ENCODE assay signal across 19 cellular contexts in the genomic region with DNA sequence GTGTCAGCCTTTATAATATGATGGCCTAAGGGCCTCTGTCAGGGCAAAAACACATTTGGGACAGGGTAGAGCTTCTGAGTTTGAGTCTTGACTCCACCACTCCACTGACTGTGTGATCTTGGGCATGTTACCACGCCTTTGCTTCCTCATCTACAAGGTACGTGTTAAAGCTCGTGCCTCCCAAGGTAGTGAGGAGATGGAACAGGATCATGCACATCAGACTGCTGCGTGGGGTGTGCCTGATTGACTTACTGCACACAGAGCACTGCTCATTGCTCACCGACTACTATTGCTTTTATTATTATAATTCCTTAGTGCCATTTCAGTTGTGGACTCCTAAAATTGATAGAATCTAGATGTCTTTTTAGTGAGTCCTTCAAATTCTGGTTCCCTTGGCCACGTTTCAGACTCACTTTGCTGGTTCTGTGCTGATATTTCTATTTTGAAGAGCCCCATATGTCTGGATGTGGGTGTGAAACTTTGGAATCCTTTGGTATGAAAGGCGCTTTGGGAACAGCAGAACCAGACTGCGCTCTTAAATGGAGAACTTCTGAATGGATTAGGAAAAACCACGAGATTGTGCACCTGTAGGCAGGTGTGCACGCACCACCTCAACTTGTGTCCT. TPM values are rescaled to one million over a fixed set of nuclear protein-coding genes. Genes with fewer than 3 reads are reported as not detected.
DNase-seq lines count a peak whose midpoint lies in the region; ATAC-seq, FAIRE-seq and TF ChIP-seq lines count a peak whose summit lies in the region.
"Had no signal": no experiment of that assay in that cellular context is flagged by ENCODE, and none has a peak within 500 bp of the region (broad histone marks: within the 10 kb centered on the region; RNA-seq: fewer than 3 reads in every experiment).

No MANE protein-coding gene starts in this region.

- no peak for ATAC-seq in RWPE2 (ENCODE audit: low read depth)
- no peak for ATAC-seq in upper lobe of right lung
- ATAC-seq in GM19455 (IDR thresholded peaks at IDR 0.05; ENCODE audit: unreplicated experiment) = no peak
- ATAC-seq: CD8-positive, alpha-beta T cell had no signal

- DNase-seq in RWPE2 (ENCODE audit: low spot score) (peak; percentile 18), epithelial cell of esophagus (ENCODE audit: low read depth) (peak; percentile 27), kidney (peak; percentile 22), upper lobe of right lung (peak; percentile 39), DMS79 (lab: John Stamatoyannopoulos, UW) (no peak), 8988T (no peak), BE2C (no peak)
- DNase-seq: CD8-positive, alpha-beta T cell; COR-L47; DMS153; DND-41; GDM1; GM23248; H7; IMR-90 had no signal

- TF ChIP-seq CTCF in RWPE2 (IDR thresholded peaks at IDR 0.05; ENCODE audit: poor library complexity, severe bottlenecking) = no peak
- no peak for TF ChIP-seq CTCF in epithelial cell of esophagus (IDR thresholded peaks at IDR 0.05; ENCODE audit: insufficient read depth, low read depth, low read length, missing control alignments)
- no peak for TF ChIP-seq CTCF in kidney (IDR thresholded peaks at IDR 0.05; ENCODE audit: borderline replicate concordance, extremely low read depth, insufficient read depth)
- no peak for TF ChIP-seq CTCF in upper lobe of right lung (IDR thresholded peaks at IDR 0.05)
- TF ChIP-seq CTCF in BE2C (IDR thresholded peaks at IDR 0.05; ENCODE audit: low read depth, low read length) = no peak

- peaks cover 30% of the 10 kb centered on the region for H3K36me3 ChIP-seq in RWPE2 (ENCODE audit: low read depth)
- H3K36me3 ChIP-seq in kidney (ENCODE audit: control insufficient read depth in 1 of 2, insufficient read depth in 2 of 2, low read length in 2 of 2) = peaks cover 17 to 25% of the 10 kb centered on the region in 2 donors
- H3K36me3 ChIP-seq in upper lobe of right lung = peaks cover 39% of the 10 kb centered on the region
- peaks cover 2% of the 10 kb centered on the region; the same call in 1 of the 2 replicates for H3K36me3 ChIP-seq in BE2C

- no peak for FAIRE-seq in kidney (lab: Jason Lieb, UNC)
- FAIRE-seq: A204.1, D721Med had no signal

- intact Hi-C loops in kidney (cut with DNase I) = loop anchor here (10.0 kb wide), 1 partner anchor 50 kb away; the partner anchor contains the start of gene CNIH2
- intact Hi-C loops in upper lobe of right lung (cut with DNase I) = no loop called here

- H3K4me3 ChIP-seq in RWPE2 (ENCODE audit: severe bottlenecking) = no peak overlapping the region
- H3K4me3 ChIP-seq in epithelial cell of esophagus (ENCODE audit: low read length) = no peak overlapping the region
- no peak overlapping the region for H3K4me3 ChIP-seq in kidney (ENCODE audit: low read length in 2 of 2)
- no peak overlapping the region for H3K4me3 ChIP-seq in upper lobe of right lung
- no peak overlapping the region for H3K4me3 ChIP-seq in BE2C (ENCODE audit: low read depth, low read length)
- H3K4me3 ChIP-seq: GM23248 had no signal

- no peaks in the 10 kb centered on the region for H3K9me3 ChIP-seq in RWPE2 (ENCODE audit: severe bottlenecking)
- no peaks in the 10 kb centered on the region for H3K9me3 ChIP-seq in kidney (ENCODE audit: control insufficient read depth in 1 of 2, low read length in 2 of 2)
- no peaks in the 10 kb centered on the region for H3K9me3 ChIP-seq in upper lobe of right lung
- H3K9me3 ChIP-seq in BE2C = no peaks in the 10 kb centered on the region

- H3K27ac ChIP-seq in RWPE2 (ENCODE audit: poor library complexity, severe bottlenecking) (no peak overlapping the region), kidney (ENCODE audit: low read depth in 2 of 2, low read length in 2 of 2) (no peak overlapping the region), upper lobe of right lung (no peak overlapping the region)
- H3K27ac ChIP-seq: GM23248 had no signal

- no peak overlapping the region for H3K9ac ChIP-seq in kidney (ENCODE audit: low read length in 2 of 2)
- H3K9ac ChIP-seq: GM23248 had no signal

- H3K4me1 ChIP-seq in RWPE2 (ENCODE audit: insufficient read depth, poor library complexity, severe bottlenecking) (no peaks in the 10 kb centered on the region), kidney (ENCODE audit: control insufficient read depth in 1 of 2, insufficient read depth in 1 of 2, low read depth in 1 of 2, low read length in 2 of 2) (no peaks in the 10 kb centered on the region), upper lobe of right lung (no peaks in the 10 kb centered on the region), BE2C (no peaks in the 10 kb centered on the region)

- H3K27me3 ChIP-seq in RWPE2 (ENCODE audit: insufficient read depth, poor library complexity, severe bottlenecking) (no peaks in the 10 kb centered on the region), upper lobe of right lung (no peaks in the 10 kb centered on the region), BE2C (no peaks in the 10 kb centered on the region)

RNA-seq across cellular contexts. Expression of gene KLC2, which starts 33.2 kb away (rescaled TPM):
- total RNA-seq in kidney = 30.6 TPM
- polyA plus RNA-seq in kidney (ENCODE audit: insufficient read depth, low read depth, low replicate concordance) = 16.2 TPM
- 27.6 TPM for total RNA-seq in upper lobe of right lung
- polyA plus RNA-seq in BE2C (2012; ENCODE audit: insufficient read depth, insufficient read length, low read depth) = 79.2 TPM

RNA-seq across cellular contexts. Expression of gene RAB1B, which starts 44.1 kb away (rescaled TPM):
- 153 TPM for total RNA-seq in kidney
- 197 TPM for polyA plus RNA-seq in kidney (ENCODE audit: insufficient read depth, low read depth, low replicate concordance)
- total RNA-seq in upper lobe of right lung = 138 TPM
- 263 TPM for polyA plus RNA-seq in BE2C (2012; ENCODE audit: insufficient read depth, insufficient read length, low read depth)

RNA-seq across cellular contexts. Expression of gene CNIH2, which starts 53.6 kb away (rescaled TPM):
- 0.63 TPM for total RNA-seq in kidney
- not detected for polyA plus RNA-seq in kidney (ENCODE audit: insufficient read depth, low read depth, low replicate concordance)
- total RNA-seq in upper lobe of right lung = 1.6 TPM
- polyA plus RNA-seq in BE2C (2012; ENCODE audit: insufficient read depth, insufficient read length, low read depth) = 8.1 TPM
- polyA plus RNA-seq: CD14-positive monocyte had no signal

Comparison
In these comparisons a context has a peak if more than half of its experiments do, and no peak if none do; other contexts are left out.
1. DNase-seq: peak in RWPE2 (single experiment), epithelial cell of esophagus (single experiment), kidney (single experiment) and upper lobe of right lung (single experiment); none in DMS79 (single experiment), 8988T (single experiment) and BE2C (single experiment).